In genomic region chrX:14676431-14676830, GRCh38 we compare ENCODE assay signal across 15 cellular contexts.
"Had no signal": no experiment of that assay in that cellular context is flagged by ENCODE, and none has a peak within 500 bp of the region (broad histone marks: within the 10 kb centered on the region; RNA-seq: fewer than 3 reads in every experiment).

No MANE protein-coding gene starts in this region.

- H3K36me3 ChIP-seq: upper lobe of left lung had no signal

- H3K9me3 ChIP-seq: upper lobe of left lung had no signal

- ATAC-seq: activated naive CD8-positive, alpha-beta T cell treated with anti-CD3 and anti-CD28 coated beads, Interleukin-2, amount 50 U/mL, for 24 hours; natural killer cell; sciatic nerve; stimulated activated naive CD8-positive, alpha-beta T cell treated with anti-CD3 and anti-CD28 coated beads, Interleukin-15, Interleukin-2, amounts not matched to agents 100 U/mL and 50 U/mL, for 24 hours had no signal

- H3K27ac Mint-ChIP-seq: activated B cell treated with CpG ODN at 0.5 μM for 24 hours; activated CD4-positive, alpha-beta T cell treated with anti-CD3 and anti-CD28 coated beads, Interleukin-2, amount 10 ng/mL, durations not matched to agents 24 days and 14 days; activated naive CD8-positive, alpha-beta T cell treated with anti-CD3 and anti-CD28 coated beads, Interleukin-2, amount 50 U/mL, for 24 hours; immature natural killer cell; natural killer cell; T-helper 1 cell treated with Interleukin-12 subunit alpha and Interleukin-12 subunit beta and Interleukin-4 antibody, amounts not matched to agents 30 μg/mL and 1 μg/mL, for 36 hours had no signal

- H3K27me3 ChIP-seq: upper lobe of left lung had no signal

- DNase-seq: activated B cell treated with CpG ODN at 0.5 μM for 24 hours; activated CD4-positive, alpha-beta T cell treated with anti-CD3 and anti-CD28 coated beads, Interleukin-2, amount 10 ng/mL, durations not matched to agents 24 days and 14 days; activated naive CD4-positive, alpha-beta T cell treated with Interleukin-2 at 50 U/mL for 16 hours; activated naive CD8-positive, alpha-beta T cell treated with anti-CD3 and anti-CD28 coated beads, Interleukin-2, amount 50 U/mL, for 24 hours; central memory CD4-positive, alpha-beta T cell; effector CD4-positive, alpha-beta T cell; glutamatergic neuron; immature natural killer cell; left colon; natural killer cell; stimulated activated naive CD8-positive, alpha-beta T cell treated with anti-CD3 and anti-CD28 coated beads, Interleukin-15, Interleukin-2, amounts not matched to agents 100 U/mL and 50 U/mL, for 24 hours; upper lobe of left lung had no signal

- H3K27ac ChIP-seq: coronary artery, upper lobe of left lung had no signal

- H3K4me1 ChIP-seq: upper lobe of left lung had no signal

- H3K4me3 Mint-ChIP-seq: activated B cell treated with CpG ODN at 0.5 μM for 24 hours; activated CD4-positive, alpha-beta T cell treated with anti-CD3 and anti-CD28 coated beads, Interleukin-2, amount 10 ng/mL, durations not matched to agents 24 days and 14 days; activated naive CD8-positive, alpha-beta T cell treated with anti-CD3 and anti-CD28 coated beads, Interleukin-2, amount 50 U/mL, for 24 hours; immature natural killer cell; natural killer cell; T-helper 1 cell treated with Interleukin-12 subunit alpha and Interleukin-12 subunit beta and Interleukin-4 antibody, amounts not matched to agents 30 μg/mL and 1 μg/mL, for 36 hours had no signal

- H3K36me3 Mint-ChIP-seq: immature natural killer cell, natural killer cell had no signal

- H3K9me3 Mint-ChIP-seq: activated B cell treated with CpG ODN at 0.5 μM for 24 hours; activated CD4-positive, alpha-beta T cell treated with anti-CD3 and anti-CD28 coated beads, Interleukin-2, amount 10 ng/mL, durations not matched to agents 24 days and 14 days; activated naive CD8-positive, alpha-beta T cell treated with anti-CD3 and anti-CD28 coated beads, Interleukin-2, amount 50 U/mL, for 24 hours; T-helper 1 cell treated with Interleukin-12 subunit alpha and Interleukin-12 subunit beta and Interleukin-4 antibody, amounts not matched to agents 30 μg/mL and 1 μg/mL, for 36 hours had no signal

- H3K27me3 Mint-ChIP-seq: activated B cell treated with CpG ODN at 0.5 μM for 24 hours; activated CD4-positive, alpha-beta T cell treated with anti-CD3 and anti-CD28 coated beads, Interleukin-2, amount 10 ng/mL, durations not matched to agents 24 days and 14 days had no signal

- H3K4me3 ChIP-seq: coronary artery, upper lobe of left lung had no signal

- H3K4me1 Mint-ChIP-seq: activated CD4-positive, alpha-beta T cell treated with anti-CD3 and anti-CD28 coated beads, Interleukin-2, amount 10 ng/mL, durations not matched to agents 24 days and 14 days; immature natural killer cell; natural killer cell had no signal
